Comparison of ENCODE assay signal across 9 cellular contexts in the genomic region with DNA sequence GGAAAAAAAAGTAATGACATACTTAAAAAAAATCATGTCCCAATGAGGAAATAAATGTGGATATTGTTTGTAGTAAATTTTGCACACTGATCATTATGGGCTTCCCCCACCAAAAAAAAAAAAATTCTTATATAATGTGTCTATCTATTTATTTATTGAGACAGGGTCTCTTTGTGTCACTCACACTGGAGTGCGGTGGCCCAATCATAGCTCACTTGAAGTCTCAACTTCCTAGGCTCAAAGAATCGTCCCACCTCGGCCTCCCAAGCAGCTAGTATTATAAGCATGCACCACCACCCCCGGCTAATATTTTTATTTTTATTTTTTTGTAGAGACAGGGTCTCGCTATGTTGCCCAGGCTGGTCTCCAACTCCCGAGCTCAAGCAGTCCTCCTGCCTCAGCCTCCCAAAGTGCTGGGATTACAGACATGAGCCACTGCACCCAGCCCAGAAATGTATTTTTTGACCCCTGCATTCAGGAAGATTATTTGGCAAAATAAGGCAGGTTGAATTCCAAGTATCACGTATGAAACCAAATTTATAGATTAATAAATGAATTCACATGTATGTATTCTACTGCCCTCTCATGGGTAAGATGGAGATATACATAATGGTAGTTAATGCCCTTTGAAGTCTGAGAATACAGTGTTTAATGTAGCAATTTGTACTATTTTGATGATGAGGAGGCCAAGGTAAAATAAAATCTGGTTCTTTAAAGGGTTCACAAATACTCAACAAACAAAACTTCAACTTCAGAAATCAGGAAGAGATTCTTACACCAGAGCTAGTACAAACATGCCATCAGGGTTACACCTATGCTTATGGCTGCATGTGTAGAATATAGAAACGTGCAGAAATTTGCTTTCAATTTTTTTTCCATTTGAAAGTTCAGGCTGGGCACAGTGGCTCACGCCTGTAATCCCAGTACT. TPM values are rescaled to one million over a fixed set of nuclear protein-coding genes. Genes with fewer than 3 reads are reported as not detected.
DNase-seq lines count a peak whose midpoint lies in the region; ATAC-seq and TF ChIP-seq lines count a peak whose summit lies in the region.
"Had no signal": no experiment of that assay in that cellular context is flagged by ENCODE, and none has a peak within 500 bp of the region (broad histone marks: within the 10 kb centered on the region; RNA-seq: fewer than 3 reads in every experiment).

No MANE protein-coding gene starts in this region.

- peak overlapping the region in 4 of 59 donors; percentile 69 to 85 (median 82) for H3K4me3 ChIP-seq in dorsolateral prefrontal cortex
- H3K4me3 ChIP-seq in skeletal muscle tissue (ENCODE audit: low read length in 3 of 3): peak overlapping the region in 1 of 3 donors; percentile 29
- peak overlapping the region in 1 of 2 donors; percentile 60 for H3K4me3 ChIP-seq in left lung

- no peak overlapping the region for H3K27ac ChIP-seq in dorsolateral prefrontal cortex
- H3K27ac ChIP-seq in skeletal muscle tissue (ENCODE audit: low read depth, low read length): peak overlapping the region; percentile 87
- H3K27ac ChIP-seq in left lung: peak overlapping the region in 1 of 2 donors; percentile 80

- ATAC-seq in esophagus mucosa (no peak), left lung (no peak)

- H3K9ac ChIP-seq in skeletal muscle tissue (ENCODE audit: low read depth in 1 of 3, low read length in 3 of 3): no peak overlapping the region

- TF ChIP-seq CTCF in dorsolateral prefrontal cortex (IDR thresholded peaks at IDR 0.05 in 54 of 56, conservative IDR thresholded peaks at IDR 0.05 in 2 of 56; ENCODE audit: low read depth in 1 of 56, partially characterized antibody in 56 of 56) (peak in 42 of 56 donors; percentile 12 to 56 (median 34)), left lung (IDR thresholded peaks at IDR 0.05) (peak in 1 of 2 donors; percentile 20)

- peaks cover 14 to 41% (median 28%) of the 10 kb centered on the region in 3 donors for H3K4me1 ChIP-seq in skeletal muscle tissue (ENCODE audit: control insufficient read depth in 3 of 3, insufficient read depth in 3 of 3, low read length in 3 of 3)
- H3K4me1 ChIP-seq in left lung: peaks cover 0 to 12% of the 10 kb centered on the region in 2 donors

- peaks cover 0 to 14% (median 0%) of the 10 kb centered on the region in 45 donors for H3K27me3 ChIP-seq in dorsolateral prefrontal cortex
- H3K27me3 ChIP-seq in skeletal muscle tissue (ENCODE audit: control insufficient read depth in 3 of 3, insufficient read depth in 3 of 3, low read length in 3 of 3): no peaks in the 10 kb centered on the region
- peaks cover 0 to 25% of the 10 kb centered on the region in 2 donors for H3K27me3 ChIP-seq in left lung

- intact Hi-C loops in dorsolateral prefrontal cortex (cut with DNase I): loop anchor here (2.0 to 5.0 kb wide), 2 partner anchors 324 kb away; no protein-coding TSS in a partner anchor
- intact Hi-C loops in left lung (cut with DNase I): no loop called here

- H3K36me3 ChIP-seq in skeletal muscle tissue (ENCODE audit: control insufficient read depth in 3 of 3, insufficient read depth in 3 of 3, low read length in 3 of 3) (peaks cover 30 to 49% (median 31%) of the 10 kb centered on the region in 3 donors), left lung (no peaks in the 10 kb centered on the region)

- DNase-seq in SIG-M5 treated with dmso at 0.1 percent for 504 hours (lab: John Stamatoyannopoulos, UW; ENCODE audit: unreplicated experiment): peak; percentile 80
- no peak for DNase-seq in SIG-M5 (lab: John Stamatoyannopoulos, UW)
- peak; percentile 26 for DNase-seq in NCI-H446 treated with DMSO at 0.1 percent for 48 hours (lab: John Stamatoyannopoulos, UW)
- no peak for DNase-seq in dorsolateral prefrontal cortex
- DNase-seq in left lung: no peak
- no peak for DNase-seq in DMS153 treated with DMSO at 0.1 percent for 48 hours (lab: John Stamatoyannopoulos, UW; ENCODE audit: unreplicated experiment)
- DNase-seq: NCI-H1417 treated with DMSO at 0.1 percent for 48 hours had no signal

- H3K9me3 ChIP-seq in skeletal muscle tissue (ENCODE audit: control insufficient read depth in 3 of 3, low read length in 3 of 3) (no peaks in the 10 kb centered on the region), left lung (no peaks in the 10 kb centered on the region)

RNA-seq across cellular contexts. Expression of a gene that starts 1.4 kb away (rescaled TPM):
- 1 to 10 TPM in 103 of 120 experiments, under 1 TPM in 17; 0.66 to 3.0 (median 1.3) TPM for total RNA-seq in dorsolateral prefrontal cortex
- total RNA-seq in skeletal muscle tissue: 7.8 TPM
- total RNA-seq in esophagus mucosa: 41.4 TPM
- 1 to 10 TPM; 3.2 to 4.7 TPM for total RNA-seq in left lung

RNA-seq across cellular contexts. Expression of a gene that starts 24.1 kb away (rescaled TPM):
- total RNA-seq in dorsolateral prefrontal cortex (not detected), skeletal muscle tissue (40.7 TPM), esophagus mucosa (not detected), left lung (under 1 TPM in 1 of 2 donors, not detected in 1; 0.79 TPM)

RNA-seq across cellular contexts. Expression of a gene that starts 45.3 kb away (rescaled TPM):
- total RNA-seq in dorsolateral prefrontal cortex (10 to 100 TPM; 10.6 to 20.9 (median 16.0) TPM), skeletal muscle tissue (31.8 TPM), esophagus mucosa (22.4 TPM), left lung (10 to 100 TPM; 31.3 to 39.6 TPM)

Comparison
In these comparisons a context has a peak if more than half of its experiments do, and no peak if none do; other contexts are left out.
1. DNase-seq: peak in SIG-M5 treated with dmso at 0.1 percent for 504 hours (single experiment) and NCI-H446 treated with DMSO at 0.1 percent for 48 hours (single experiment); none in SIG-M5 (single experiment), dorsolateral prefrontal cortex (0 of 10), left lung (0 of 2) and DMS153 treated with DMSO at 0.1 percent for 48 hours (single experiment).
2. RNA of a gene that starts 24.1 kb away (total RNA-seq): 40.7 TPM in skeletal muscle tissue (single experiment); 0.79 TPM in left lung, not detected in esophagus mucosa (single experiment) and not detected in dorsolateral prefrontal cortex; every median in the first group is over 10 times any median in the second.
3. intact Hi-C loops: an anchor here in dorsolateral prefrontal cortex (2.0 to 5.0 kb wide); none called in left lung.